Comparison of ENCODE assay signal across 8 cellular contexts in genomic region chr22:37518509-37519267, GRCh38. TPM values are rescaled to one million over a fixed set of nuclear protein-coding genes. Genes with fewer than 3 reads are reported as not detected.
DNase-seq lines count a peak whose midpoint lies in the region; FAIRE-seq and TF ChIP-seq lines count a peak whose summit lies in the region.

No MANE protein-coding gene starts in this region.

- CTCF ChIA-PET in SK-N-SH (lab: Yijun Ruan, JAX), result interaction anchor here (0.7 to 2.3 kb wide), 7 partner anchors 9 to 49 kb away, joined by 3 to 6 read pairs (median 4); no protein-coding TSS in a partner anchor

- no peak overlapping the region for H2AK5ac ChIP-seq in trophoblast cell (ENCODE audit: low read length)

- peak overlapping the region; percentile 6 for H4K12ac ChIP-seq in trophoblast cell (ENCODE audit: low read depth, low read length)

- peak overlapping the region; percentile 2 for H2BK12ac ChIP-seq in trophoblast cell (ENCODE audit: low read length)

- H3K9me2 ChIP-seq in SK-N-SH, result no peaks in the 10 kb centered on the region

- peak overlapping the region; percentile 67 for H3K14ac ChIP-seq in trophoblast cell (ENCODE audit: low read length)

- H3K4me3 ChIP-seq in SK-N-SH (ENCODE audit: low read depth in 2 of 2, low read length in 1 of 2) (peak overlapping the region; percentile 62 to 74), fibroblast of the aortic adventitia (ENCODE audit: low read depth, low read length) (peak overlapping the region; percentile 71), trophoblast cell (ENCODE audit: low read depth, low read length) (peak overlapping the region; percentile 68)

- no peak for FAIRE-seq in RCC 7860 (lab: Jason Lieb, UNC)

- no peak overlapping the region for H2BK5ac ChIP-seq in trophoblast cell (ENCODE audit: low read depth, low read length, poor library complexity)

- 79% methylated on average over 6 of the region's 63 CpGs for WGBS in SK-N-SH (ENCODE audit: low lambda C conversion rate)
- whole genome bisulfite sequencing in trophoblast cell (ENCODE audit: extremely low coverage, insufficient coverage, insufficient read length), result no CpG with 5 or more reads among the region's 63 CpGs

- H3K27ac ChIP-seq in SK-N-SH (ENCODE audit: low read depth in 2 of 2, low read length in 1 of 2), result no peak overlapping the region; a peak in 1 of 4 replicates
- no peak overlapping the region for H3K27ac ChIP-seq in trophoblast cell (ENCODE audit: low read depth, low read length)

- peaks cover 10% of the 10 kb centered on the region for H3K79me1 ChIP-seq in trophoblast cell (ENCODE audit: low read length)

- peak overlapping the region; percentile 40 for H2BK120ac ChIP-seq in trophoblast cell (ENCODE audit: insufficient read depth, low read length, poor library complexity)

- peak; percentile 42 for DNase-seq in COLO668 (lab: John Stamatoyannopoulos, UW; ENCODE audit: unreplicated experiment)
- peak; percentile 81 for DNase-seq in SK-N-SH
- DNase-seq in fibroblast of the aortic adventitia (ENCODE audit: low read depth), result no peak
- peak in 1 of 2 donors; percentile 14 for DNase-seq in trophoblast cell
- no peak for DNase-seq in NCI-H345 (lab: John Stamatoyannopoulos, UW)
- DNase-seq in RCC 7860 (ENCODE audit: low spot score), result no peak
- no peak for DNase-seq in SW480 (ENCODE audit: low spot score)
- DNase-seq in NCI-H1694 (lab: John Stamatoyannopoulos, UW), result no peak

- H4K20me1 ChIP-seq in SK-N-SH (ENCODE audit: insufficient read depth), result no peaks in the 10 kb centered on the region

- H3K18ac ChIP-seq in trophoblast cell (ENCODE audit: low read length), result peak overlapping the region; percentile 53

- peak overlapping the region; percentile 63 for H4K8ac ChIP-seq in trophoblast cell (ENCODE audit: low read depth, low read length)

- no peak for TF ChIP-seq EP300 in SK-N-SH (IDR thresholded peaks at IDR 0.05; ENCODE audit: borderline replicate concordance in 1 of 2, low read depth in 1 of 2, low read length in 1 of 2)

- peaks cover 4 to 8% of the 10 kb centered on the region in 2 experiments for H3K36me3 ChIP-seq in SK-N-SH (replicated peaks in 1 of 2; ENCODE audit: control insufficient read depth in 1 of 2, insufficient read depth in 2 of 2, low read length in 1 of 2)
- no peaks in the 10 kb centered on the region for H3K36me3 ChIP-seq in trophoblast cell (ENCODE audit: control insufficient read depth in 1 of 2, insufficient read depth in 2 of 2, low read length in 2 of 2)

- H3F3A ChIP-seq in SK-N-SH (replicated peaks; ENCODE audit: insufficient read depth), result peaks cover 9% of the 10 kb centered on the region

- POLR2A ChIA-PET in SK-N-SH (lab: Yijun Ruan, JAX), result no interaction called here

- no peak for TF ChIP-seq CTCF in SK-N-SH (IDR thresholded peaks at IDR 0.05)
- no peak for TF ChIP-seq CTCF in fibroblast of the aortic adventitia (IDR thresholded peaks at IDR 0.05; ENCODE audit: insufficient read depth, low read length)

- H3K4me1 ChIP-seq in SK-N-SH (ENCODE audit: control insufficient read depth in 1 of 2, insufficient read depth in 2 of 2, low read depth in 1 of 2, low read length in 1 of 2) (peaks cover 0 to 16% of the 10 kb centered on the region in 2 experiments; a peak in 1 of 4 replicates), trophoblast cell (ENCODE audit: control insufficient read depth in 1 of 2, insufficient read depth in 2 of 2, low read length in 2 of 2) (peaks cover 3 to 7% of the 10 kb centered on the region in 2 experiments)

- peak overlapping the region; percentile 69 for H3K9ac ChIP-seq in SK-N-SH
- H3K9ac ChIP-seq in trophoblast cell (ENCODE audit: low read length), result no peak overlapping the region

- no peaks in the 10 kb centered on the region for H3K9me3 ChIP-seq in SK-N-SH
- H3K9me3 ChIP-seq in trophoblast cell (ENCODE audit: insufficient read depth, low read depth, low read length), result peaks cover 6% of the 10 kb centered on the region

- H3K4ac ChIP-seq in trophoblast cell (ENCODE audit: low read depth, low read length), result peak overlapping the region; percentile 13

- H2AFZ ChIP-seq in SK-N-SH (ENCODE audit: low read depth) (peak overlapping the region; percentile 78; the same call in 1 of the 2 replicates), trophoblast cell (ENCODE audit: insufficient read depth, low read length, poor library complexity) (peak overlapping the region; percentile 62)

- H4K91ac ChIP-seq in trophoblast cell (ENCODE audit: low read depth, low read length), result peak overlapping the region; percentile 60

- no peak overlapping the region for H3K23ac ChIP-seq in trophoblast cell (ENCODE audit: low read length)

- H3K79me2 ChIP-seq in SK-N-SH (ENCODE audit: insufficient read depth) (peaks cover 8% of the 10 kb centered on the region), trophoblast cell (ENCODE audit: control insufficient read depth, insufficient read depth, low read length, poor library complexity) (peaks cover 5% of the 10 kb centered on the region)

- TF ChIP-seq RAD21 in SK-N-SH (IDR thresholded peaks at IDR 0.05; ENCODE audit: low read length), result no peak

- no peaks in the 10 kb centered on the region for H3K27me3 ChIP-seq in SK-N-SH (ENCODE audit: insufficient read depth)
- H3K27me3 ChIP-seq in trophoblast cell (ENCODE audit: insufficient read depth, low read length), result peaks cover 3% of the 10 kb centered on the region

- H3K4me2 ChIP-seq in SK-N-SH (peak overlapping the region; percentile 94), trophoblast cell (ENCODE audit: low read length) (peak overlapping the region; percentile 70)

TF ChIP-seq in SK-N-SH, 30 proteins besides CTCF, POLR2A, EP300 and RAD21 (continues in another document):
- TF ChIP-seq SMC3 (IDR thresholded peaks at IDR 0.05; ENCODE audit: low read depth, low read length) (no peak), IRF3 (IDR thresholded peaks at IDR 0.05; ENCODE audit: low read depth, low read length) (no peak), MXI1 (IDR thresholded peaks at IDR 0.05; ENCODE audit: low read depth, low read length) (no peak), MAX (IDR thresholded peaks at IDR 0.05; ENCODE audit: low read depth) (no peak), POLR2AphosphoS5 (IDR thresholded peaks at IDR 0.05; ENCODE audit: low read depth, low read length) (no peak), CHD2 (IDR thresholded peaks at IDR 0.05; ENCODE audit: low read length, partially characterized antibody) (no peak), ZBTB33 (IDR thresholded peaks at IDR 0.05; ENCODE audit: borderline replicate concordance, low read depth) (no peak), PBX3 (IDR thresholded peaks at IDR 0.05) (no peak), TCF12 (IDR thresholded peaks at IDR 0.05) (no peak), GABPA (IDR thresholded peaks at IDR 0.05; ENCODE audit: low read depth) (no peak), RCOR1 (IDR thresholded peaks at IDR 0.05; ENCODE audit: low read length) (no peak)

RNA-seq across cellular contexts. Expression of gene CARD10, which starts 0.5 kb away (rescaled TPM):
- polyA plus RNA-seq in SK-N-SH (2012; rRNA removed), result 13.9 and 14.5 TPM in 2 replicates
- 4.4 and 7.2 TPM in 2 replicates for polyA plus RNA-seq in SK-N-SH (2012; cell fraction: cytosol; rRNA removed)
- 27.9 and 29.5 TPM in 2 replicates for polyA plus RNA-seq in SK-N-SH (2012; cell fraction: nucleus; rRNA removed)
- total RNA-seq in fibroblast of the aortic adventitia (ENCODE audit: low replicate concordance), result 5.8 and 13.1 TPM in 2 replicates
- polyA plus RNA-seq in trophoblast cell (2013), result 4.7 and 4.9 TPM in 2 replicates

RNA-seq across cellular contexts. Expression of gene MFNG, which starts 32.5 kb away (rescaled TPM):
- 0.18 and 0.34 TPM in 2 replicates for polyA plus RNA-seq in SK-N-SH (2012; rRNA removed)
- 0.13 and 0.14 TPM in 2 replicates for polyA plus RNA-seq in SK-N-SH (2012; cell fraction: cytosol; rRNA removed)
- 1.4 and 2.6 TPM in 2 replicates for polyA plus RNA-seq in SK-N-SH (2012; cell fraction: nucleus; rRNA removed)
- 0.16 and 0.36 TPM in 2 replicates for total RNA-seq in fibroblast of the aortic adventitia (ENCODE audit: low replicate concordance)
- polyA plus RNA-seq in trophoblast cell (2013), result 0.08 and 0.36 TPM in 2 replicates

RNA-seq across cellular contexts. Expression of gene CDC42EP1, which starts 41.6 kb away (rescaled TPM):
- polyA plus RNA-seq in SK-N-SH (2012; rRNA removed), result 11.5 and 24.9 TPM in 2 replicates
- 8.9 and 15.8 TPM in 2 replicates for polyA plus RNA-seq in SK-N-SH (2012; cell fraction: cytosol; rRNA removed)
- polyA plus RNA-seq in SK-N-SH (2012; cell fraction: nucleus; rRNA removed), result 14.2 and 19.4 TPM in 2 replicates
- total RNA-seq in fibroblast of the aortic adventitia (ENCODE audit: low replicate concordance), result 18.9 and 30.3 TPM in 2 replicates
- 191 and 202 TPM in 2 replicates for polyA plus RNA-seq in trophoblast cell (2013)

Comparison
In these comparisons a context has a peak if more than half of its experiments do, and no peak if none do; other contexts are left out.
1. DNase-seq: peak in COLO668 (single experiment) and SK-N-SH (single experiment); none in fibroblast of the aortic adventitia (single experiment), NCI-H345 (single experiment), RCC 7860 (single experiment), SW480 (single experiment) and NCI-H1694 (single experiment).
2. Peak in every context shown above with its lines, with median percentiles within 50 percentile points of each other: H3K4me3 ChIP-seq.